ENCODE assay signal across 24 cellular contexts in the genomic region with DNA sequence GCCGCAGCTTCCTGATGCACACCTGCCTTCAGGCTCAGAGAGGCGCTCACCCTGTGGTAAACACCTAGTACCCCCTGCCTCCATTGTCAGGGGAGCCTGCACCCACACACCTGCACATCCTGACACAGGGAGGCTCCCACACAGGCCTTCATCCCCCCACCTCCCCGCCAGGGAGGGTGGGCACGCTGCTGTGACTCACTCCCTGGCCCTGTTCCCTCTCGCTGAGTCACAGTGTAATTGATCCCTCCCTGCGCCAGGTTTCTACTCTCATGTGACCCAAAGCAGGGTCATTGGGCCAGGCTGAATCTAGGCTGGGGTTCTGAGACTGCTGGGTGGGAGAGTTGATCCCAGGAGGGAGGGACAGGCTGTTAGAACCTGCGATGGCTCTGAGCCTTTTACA. TPM values are rescaled to one million over a fixed set of nuclear protein-coding genes. Genes with fewer than 3 reads are reported as not detected.
A peak's percentile ranks its signal among the peaks of the same experiment; 100 is the strongest.
DNase-seq lines count a peak whose midpoint lies in the region; ATAC-seq, FAIRE-seq and TF ChIP-seq lines count a peak whose summit lies in the region.
"Had no signal": no experiment of that assay in that cellular context is flagged by ENCODE, and none has a peak within 500 bp of the region (broad histone marks: within the 10 kb centered on the region; RNA-seq: fewer than 3 reads in every experiment).

No MANE protein-coding gene starts in this region.

- H3K4me3 ChIP-seq in breast epithelium (no peak overlapping the region), endodermal cell (ENCODE audit: low read length) (no peak overlapping the region)
- H3K4me3 ChIP-seq: mucosa of descending colon, neural progenitor cell, SJCRH30 had no signal

- no peaks in the 10 kb centered on the region for H3K9me3 Mint-ChIP-seq in MCF 10A (ENCODE audit: unreplicated experiment)
- H3K9me3 Mint-ChIP-seq in endodermal cell: no peaks in the 10 kb centered on the region
- H3K9me3 Mint-ChIP-seq: central memory CD8-positive, alpha-beta T cell; neural progenitor cell had no signal

- H3K36me3 ChIP-seq in breast epithelium: no peaks in the 10 kb centered on the region
- H3K36me3 ChIP-seq in endodermal cell (ENCODE audit: control insufficient read depth, insufficient read depth, low read length): no peaks in the 10 kb centered on the region
- H3K36me3 ChIP-seq: neural progenitor cell, SJCRH30, WERI-Rb-1 had no signal

- no peak overlapping the region for H3K9ac ChIP-seq in endodermal cell (ENCODE audit: extremely low read depth, low read length, poor library complexity, severe bottlenecking)
- H3K9ac ChIP-seq: neural progenitor cell had no signal

- BruUV-seq in MCF 10A (replicated peaks; lab: Mats Ljungman, UMichigan): no TSS peak

- H3K36me3 Mint-ChIP-seq in MCF 10A (ENCODE audit: insufficient read depth, unreplicated experiment): peaks cover 5% of the 10 kb centered on the region
- no peaks in the 10 kb centered on the region for H3K36me3 Mint-ChIP-seq in endodermal cell (ENCODE audit: low read depth)
- H3K36me3 Mint-ChIP-seq: CD14-positive monocyte, neural progenitor cell had no signal

- POLR2A ChIA-PET in MCF 10A (lab: Yijun Ruan, JAX): no interaction called here

- H3K4me1 ChIP-seq in breast epithelium (no peaks in the 10 kb centered on the region), endodermal cell (ENCODE audit: control insufficient read depth, insufficient read depth, low read length) (peaks cover 4% of the 10 kb centered on the region)
- H3K4me1 ChIP-seq: SJCRH30 had no signal

- TF ChIP-seq CTCF in MCF 10A (IDR thresholded peaks at IDR 0.05; ENCODE audit: unreplicated experiment) (no peak), breast epithelium (IDR thresholded peaks at IDR 0.05) (no peak), endodermal cell (conservative IDR thresholded peaks at IDR 0.05) (no peak)

- DNase-seq in MCF 10A (ENCODE audit: unreplicated experiment) (peak; percentile 63), breast epithelium (ENCODE audit: low spot score in 2 of 2) (no peak), NCI-H2171 treated with DMSO at 0.1 percent for 48 hours (lab: John Stamatoyannopoulos, UW) (peak; percentile 61), endodermal cell (peak; percentile 55), urothelium cell line (ENCODE audit: low spot score) (peak; percentile 65)
- DNase-seq in NK-92 treated with Interleukin-12 subunit alpha and Interleukin-12 subunit beta, amount 100 ng/mL, for 24 hours (lab: John Stamatoyannopoulos, UW): no peak
- DNase-seq in stimulated activated CD4-positive, alpha-beta T cell treated with anti-CD3 and anti-CD28 coated beads, Interleukin-2, amount 100 ng/mL, for 24 hours: no peak
- DNase-seq: activated CD4-positive, alpha-beta T cell treated with anti-CD3 and anti-CD28 coated beads, Interleukin-2, amount 50 U/mL, for 4 hours; activated T-cell treated with anti-CD3 and anti-CD28 coated beads for 4 hours; amygdala; GOT3; IMR-90; mucosa of descending colon; NCI-H2029; NCI-H524 treated with DMSO at 0.1 percent for 48 hours; PC-3; SJCRH30; T-helper 17 cell; WERI-Rb-1 had no signal

- H3K27ac Mint-ChIP-seq in MCF 10A (ENCODE audit: low read depth, unreplicated experiment): no peak overlapping the region
- H3K27ac Mint-ChIP-seq in endodermal cell: no peak overlapping the region
- H3K27ac Mint-ChIP-seq: CD14-positive monocyte, neural progenitor cell, T-helper 17 cell had no signal

- FAIRE-seq in urothelium cell line (lab: Jason Lieb, UNC): no peak

- H3K27me3 ChIP-seq in breast epithelium (peaks cover 0 to 31% of the 10 kb centered on the region in 2 donors), endodermal cell (ENCODE audit: control insufficient read depth, insufficient read depth, low read length, poor library complexity, severe bottlenecking) (peaks cover 20% of the 10 kb centered on the region)
- H3K27me3 ChIP-seq: SJCRH30 had no signal

- H3K27me3 Mint-ChIP-seq in MCF 10A (ENCODE audit: insufficient read depth, unreplicated experiment) (peaks cover 6% of the 10 kb centered on the region), endodermal cell (ENCODE audit: insufficient read depth) (peaks cover 51% of the 10 kb centered on the region)

- H3K9me3 ChIP-seq in breast epithelium: no peaks in the 10 kb centered on the region
- H3K9me3 ChIP-seq in endodermal cell (ENCODE audit: control insufficient read depth, low read length): no peaks in the 10 kb centered on the region
- H3K9me3 ChIP-seq: mucosa of descending colon, SJCRH30 had no signal

- TF ChIP-seq POLR2A in breast epithelium (IDR thresholded peaks at IDR 0.05): no peak

- no peak for ATAC-seq in HG03432 (IDR thresholded peaks at IDR 0.05; ENCODE audit: unreplicated experiment)
- ATAC-seq: mucosa of descending colon, PC-3, T-helper 17 cell had no signal

- intact Hi-C loops in MCF 10A (cut with micrococcal nuclease): no loop called here
- intact Hi-C loops in breast epithelium (cut with DNase I; ENCODE audit: low total_unique reads): no loop called here

- H3K4me3 Mint-ChIP-seq in MCF 10A (ENCODE audit: unreplicated experiment) (no peak overlapping the region), endodermal cell (no peak overlapping the region)
- H3K4me3 Mint-ChIP-seq: CD14-positive monocyte; central memory CD8-positive, alpha-beta T cell; neural progenitor cell; T-helper 17 cell had no signal

- H3K4me1 Mint-ChIP-seq in MCF 10A (ENCODE audit: insufficient read depth, unreplicated experiment) (peaks cover 6% of the 10 kb centered on the region), endodermal cell (peaks cover 46% of the 10 kb centered on the region)
- H3K4me1 Mint-ChIP-seq: CD14-positive monocyte; central memory CD8-positive, alpha-beta T cell; T-helper 17 cell had no signal

- 87% methylated on average over 7 of the region's 7 CpGs; no CpG with 5 or more reads in 1 of the 2 experiments for WGBS in endodermal cell (ENCODE audit: insufficient coverage in 1 of 2, insufficient read length in 1 of 2), 2 experiments

- CTCF ChIA-PET in MCF 10A (lab: Yijun Ruan, JAX): no interaction called here

- H3K27ac ChIP-seq in breast epithelium (no peak overlapping the region), endodermal cell (ENCODE audit: low read depth, low read length) (no peak overlapping the region)
- H3K27ac ChIP-seq: neural progenitor cell, SJCRH30, WERI-Rb-1 had no signal

RNA-seq across cellular contexts. Expression of a gene that starts 8.5 kb away (rescaled TPM):
- total RNA-seq in MCF 10A (2022): not detected in 2 replicates
- 1 to 10 TPM in 1 of 3 donors, not detected in 2; 1.0 TPM for total RNA-seq in breast epithelium
- 1 to 10 TPM; 5.7 to 6.7 TPM for total RNA-seq in endodermal cell
- 3.2 TPM for polyA plus RNA-seq in endodermal cell (2013, experiment 1 of 2)
- polyA plus RNA-seq in endodermal cell (2013, experiment 2 of 2): 3.6 TPM
- total RNA-seq: IMR-90, pulmonary artery endothelial cell, SJCRH30, T-helper 17 cell had no signal
- polyA plus RNA-seq: CD14-positive monocyte, IMR-90 had no signal

Comparison
In these comparisons a context has a peak if more than half of its experiments do, and no peak if none do; other contexts are left out.
1. DNase-seq: peak in MCF 10A (single experiment), NCI-H2171 treated with DMSO at 0.1 percent for 48 hours (single experiment), endodermal cell (single experiment) and urothelium cell line (single experiment); none in breast epithelium (0 of 2), NK-92 treated with Interleukin-12 subunit alpha and Interleukin-12 subunit beta, amount 100 ng/mL, for 24 hours (single experiment) and stimulated activated CD4-positive, alpha-beta T cell treated with anti-CD3 and anti-CD28 coated beads, Interleukin-2, amount 100 ng/mL, for 24 hours (0 of 2).